Comparison of ENCODE assay signal across 8 cellular contexts in genomic region chr14:22871962-22872832, GRCh38. TPM values are rescaled to one million over a fixed set of nuclear protein-coding genes. Genes with fewer than 3 reads are reported as not detected.
DNase-seq lines count a peak whose midpoint lies in the region; ATAC-seq lines count a peak whose summit lies in the region.

No MANE protein-coding gene starts in this region.

- H3K27me3 ChIP-seq in ectodermal cell (ENCODE audit: control insufficient read depth, insufficient read depth, low read length, poor library complexity, severe bottlenecking), result no peaks in the 10 kb centered on the region

- 0% methylated on average over 54 of the region's 54 CpGs for WGBS in ectodermal cell, 2 experiments

- no peaks in the 10 kb centered on the region for H3K36me3 ChIP-seq in ectodermal cell (ENCODE audit: control insufficient read depth, insufficient read depth, low read length)

- H3K4me1 ChIP-seq in ectodermal cell (ENCODE audit: control insufficient read depth, insufficient read depth, low read length), result peaks cover 7% of the 10 kb centered on the region

- peak overlapping the region; percentile 81 for H3K27ac ChIP-seq in ectodermal cell (ENCODE audit: insufficient read depth, low read depth, low read length, poor library complexity, severe bottlenecking)

- ATAC-seq in GM18861 (IDR thresholded peaks at IDR 0.05; ENCODE audit: unreplicated experiment), result peak; percentile 12
- ATAC-seq in HG03135 (IDR thresholded peaks at IDR 0.05; ENCODE audit: unreplicated experiment), result peak; percentile 28

- DNase-seq in AG08395 (ENCODE audit: low spot score) (peak; percentile 83), NCI-H460 (ENCODE audit: extremely low read depth, low read depth) (peak; percentile 90), lung microvascular endothelial cell (ENCODE audit: low read depth in 2 of 2) (peak; percentile 65 to 81)
- peak; percentile 56 to 63 for DNase-seq in activated CD4-positive, alpha-beta T cell treated with anti-CD3 and anti-CD28 coated beads, Interleukin-2, amount 50 U/mL, for 24 hours (ENCODE audit: low read depth in 1 of 2, low spot score in 1 of 2)
- peak in 2 of 3 donors; percentile 56 to 58 for DNase-seq in stimulated activated CD4-positive, alpha-beta T cell treated with anti-CD3 and anti-CD28 coated beads, TNF-alpha, amount 100 ng/mL, for 48 hours (ENCODE audit: low read depth in 3 of 3)

- no peaks in the 10 kb centered on the region for H3K9me3 ChIP-seq in ectodermal cell (ENCODE audit: control insufficient read depth, low read length)

- H3K4me3 ChIP-seq in ectodermal cell (ENCODE audit: insufficient read depth, low read depth, low read length), result peak overlapping the region; percentile 79

RNA-seq across cellular contexts. Expression of gene LRP10, which starts 0.7 kb away (rescaled TPM):
- 102 and 107 TPM in 2 replicates for total RNA-seq in NCI-H460 (2014; rRNA removed; shearing (Covaris generic))
- 80.0 and 97.8 TPM in 2 replicates for polyA plus RNA-seq in NCI-H460 (2014; cell fraction: nucleus; rRNA removed)
- 11.0 TPM for polyA plus RNA-seq in ectodermal cell (2013, experiment 1 of 4)
- polyA plus RNA-seq in ectodermal cell (2013, experiment 2 of 4), result 9.9 TPM
- polyA plus RNA-seq in ectodermal cell (2013, experiment 3 of 4), result 8.2 TPM
- polyA plus RNA-seq in ectodermal cell (2013, experiment 4 of 4), result 10.9 TPM
- 37.3 and 44.0 TPM in 2 replicates for total RNA-seq in lung microvascular endothelial cell

RNA-seq across cellular contexts. Expression of gene REM2, which starts 10.8 kb away (rescaled TPM):
- 0.32 and 0.37 TPM in 2 replicates for total RNA-seq in NCI-H460 (2014; rRNA removed; shearing (Covaris generic))
- polyA plus RNA-seq in NCI-H460 (2014; cell fraction: nucleus; rRNA removed), result 1.2 TPM in 1 of 2 replicates, not detected in the other
- 2.5 TPM for polyA plus RNA-seq in ectodermal cell (2013, experiment 1 of 4)
- polyA plus RNA-seq in ectodermal cell (2013, experiment 2 of 4), result 2.1 TPM
- 2.9 TPM for polyA plus RNA-seq in ectodermal cell (2013, experiment 3 of 4)
- polyA plus RNA-seq in ectodermal cell (2013, experiment 4 of 4), result 2.2 TPM
- under 0.01 TPM in 1 of 2 replicates, not detected in the other for total RNA-seq in lung microvascular endothelial cell

RNA-seq across cellular contexts. Expression of gene MMP14, which starts 35.8 kb away (rescaled TPM):
- total RNA-seq in NCI-H460 (2014; rRNA removed; shearing (Covaris generic)), result 0.30 and 0.89 TPM in 2 replicates
- polyA plus RNA-seq in NCI-H460 (2014; cell fraction: nucleus; rRNA removed), result 0.16 and 0.50 TPM in 2 replicates
- polyA plus RNA-seq in ectodermal cell (2013, experiment 1 of 4), result 44.5 TPM
- 34.8 TPM for polyA plus RNA-seq in ectodermal cell (2013, experiment 2 of 4)
- polyA plus RNA-seq in ectodermal cell (2013, experiment 3 of 4), result 29.0 TPM
- polyA plus RNA-seq in ectodermal cell (2013, experiment 4 of 4), result 28.1 TPM
- total RNA-seq in lung microvascular endothelial cell, result 43.3 and 80.2 TPM in 2 replicates

RNA-seq across cellular contexts. Expression of gene MRPL52, which starts 42.5 kb away (rescaled TPM):
- total RNA-seq in NCI-H460 (2014; rRNA removed; shearing (Covaris generic)), result 58.9 and 68.9 TPM in 2 replicates
- polyA plus RNA-seq in NCI-H460 (2014; cell fraction: nucleus; rRNA removed), result 106 and 201 TPM in 2 replicates
- polyA plus RNA-seq in ectodermal cell (2013, experiment 1 of 4), result 125 TPM
- 106 TPM for polyA plus RNA-seq in ectodermal cell (2013, experiment 2 of 4)
- polyA plus RNA-seq in ectodermal cell (2013, experiment 3 of 4), result 109 TPM
- polyA plus RNA-seq in ectodermal cell (2013, experiment 4 of 4), result 138 TPM
- total RNA-seq in lung microvascular endothelial cell, result 43.7 and 46.9 TPM in 2 replicates

RNA-seq across cellular contexts. Expression of gene RBM23, which starts 46.8 kb away (rescaled TPM):
- total RNA-seq in NCI-H460 (2014; rRNA removed; shearing (Covaris generic)), result 54.4 and 64.8 TPM in 2 replicates
- polyA plus RNA-seq in NCI-H460 (2014; cell fraction: nucleus; rRNA removed), result 93.9 and 125 TPM in 2 replicates
- 69.1 TPM for polyA plus RNA-seq in ectodermal cell (2013, experiment 1 of 4)
- polyA plus RNA-seq in ectodermal cell (2013, experiment 2 of 4), result 75.9 TPM
- polyA plus RNA-seq in ectodermal cell (2013, experiment 3 of 4), result 55.1 TPM
- polyA plus RNA-seq in ectodermal cell (2013, experiment 4 of 4), result 60.9 TPM
- total RNA-seq in lung microvascular endothelial cell, result 24.0 and 37.7 TPM in 2 replicates

Comparison
In these comparisons a context has a peak if more than half of its experiments do, and no peak if none do; other contexts are left out.
1. Peak in every context shown above with its lines: DNase-seq, ATAC-seq, H3K4me3 ChIP-seq and H3K27ac ChIP-seq.
2. RNA of gene MMP14, which starts 35.8 kb away (total RNA-seq): 43.3 to 80.2 TPM in lung microvascular endothelial cell; 0.30 to 0.89 TPM in NCI-H460; every median in the first group is over 10 times any median in the second.